In the genomic region with DNA sequence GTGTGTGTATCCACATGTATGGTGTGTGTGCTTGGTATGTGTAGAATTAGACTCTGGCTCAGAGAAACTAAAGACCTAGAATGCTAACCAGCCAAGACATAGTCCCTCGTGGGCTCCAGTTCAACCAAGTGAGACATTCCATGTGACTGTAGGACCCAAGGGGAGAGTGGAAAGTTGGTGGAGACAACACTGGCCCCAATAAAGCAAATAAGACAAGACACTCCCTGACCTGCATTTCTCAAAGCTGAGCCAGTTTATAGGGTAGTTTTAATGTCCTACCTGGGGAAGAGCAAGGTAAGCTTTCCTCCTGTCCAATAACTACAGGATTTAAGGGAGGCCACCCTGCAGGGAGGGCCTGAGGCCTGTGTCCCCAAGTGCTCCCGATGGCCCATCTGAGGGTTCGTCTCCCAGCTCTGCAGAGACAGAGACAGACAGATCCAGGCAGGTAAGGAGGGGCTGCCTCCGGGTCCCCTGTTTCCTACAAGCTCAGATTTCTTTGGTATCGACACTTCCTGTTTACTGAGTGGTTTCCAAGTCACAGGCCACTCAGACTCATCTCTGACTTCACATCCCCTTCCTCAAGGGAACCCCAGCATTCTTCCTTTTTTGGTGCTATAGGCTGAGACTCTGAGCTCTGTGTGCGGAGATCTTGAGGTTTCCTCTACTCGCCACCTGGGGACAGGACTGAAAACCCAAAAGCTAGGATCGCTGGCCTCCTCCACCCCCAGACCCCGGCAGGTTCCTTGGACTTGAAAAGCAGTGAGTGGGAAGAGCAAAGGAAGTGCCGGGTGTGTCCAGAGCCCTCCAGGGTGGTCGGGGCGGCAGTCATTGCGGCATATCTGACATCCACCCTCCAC, we compare ENCODE assay signal across 8 cellular contexts. TPM values are rescaled to one million over a fixed set of nuclear protein-coding genes. Genes with fewer than 3 reads are reported as not detected.
DNase-seq lines count a peak whose midpoint lies in the region; ATAC-seq lines count a peak whose summit lies in the region.

No MANE protein-coding gene starts in this region.

- ATAC-seq in GM19324 (IDR thresholded peaks at IDR 0.05; ENCODE audit: low FRiP score, unreplicated experiment) (peak; percentile 33), HG03354 (IDR thresholded peaks at IDR 0.05; ENCODE audit: poor library complexity, severe bottlenecking, unreplicated experiment) (peak; percentile 55), Right ventricle myocardium superior (ENCODE audit: poor library complexity) (peak; percentile 61)
- ATAC-seq in activated CD4-positive, CD25-positive, alpha-beta regulatory T cell treated with anti-CD3 and anti-CD28 coated beads, Interleukin-2, amount 50 U/mL, for 24 hours, result peak; percentile 62 to 67

- peak; percentile 21 for DNase-seq in A172 (ENCODE audit: low spot score)
- no peak for DNase-seq in Right ventricle myocardium superior
- peak; percentile 59 for DNase-seq in stimulated activated CD4-positive, alpha-beta T cell treated with anti-CD3 and anti-CD28 coated beads, Interleukin-4, amount 100 ng/mL, for 24 hours
- no peak for DNase-seq in cerebellar nuclear complex (lab: John Stamatoyannopoulos, UW)
- DNase-seq in AG20443 (ENCODE audit: low spot score), result no peak

- intact Hi-C loops in Right ventricle myocardium superior (cut with DNase I), result no loop called here

RNA-seq across cellular contexts. Expression of gene RASSF2, which starts 9.3 kb away (rescaled TPM):
- 17.0 and 17.5 TPM in 2 replicates for total RNA-seq in A172 (2014; rRNA removed; shearing (Covaris generic))
- total RNA-seq in Right ventricle myocardium superior, result 3.5 TPM

Comparison
In these comparisons a context has a peak if more than half of its experiments do, and no peak if none do; other contexts are left out.
1. DNase-seq: peak in A172 (single experiment) and stimulated activated CD4-positive, alpha-beta T cell treated with anti-CD3 and anti-CD28 coated beads, Interleukin-4, amount 100 ng/mL, for 24 hours (single experiment); none in Right ventricle myocardium superior (single experiment), cerebellar nuclear complex (0 of 2) and AG20443 (single experiment).
2. Peak in every context shown above with its lines, with median percentiles within 50 percentile points of each other: ATAC-seq.